In the genomic region with DNA sequence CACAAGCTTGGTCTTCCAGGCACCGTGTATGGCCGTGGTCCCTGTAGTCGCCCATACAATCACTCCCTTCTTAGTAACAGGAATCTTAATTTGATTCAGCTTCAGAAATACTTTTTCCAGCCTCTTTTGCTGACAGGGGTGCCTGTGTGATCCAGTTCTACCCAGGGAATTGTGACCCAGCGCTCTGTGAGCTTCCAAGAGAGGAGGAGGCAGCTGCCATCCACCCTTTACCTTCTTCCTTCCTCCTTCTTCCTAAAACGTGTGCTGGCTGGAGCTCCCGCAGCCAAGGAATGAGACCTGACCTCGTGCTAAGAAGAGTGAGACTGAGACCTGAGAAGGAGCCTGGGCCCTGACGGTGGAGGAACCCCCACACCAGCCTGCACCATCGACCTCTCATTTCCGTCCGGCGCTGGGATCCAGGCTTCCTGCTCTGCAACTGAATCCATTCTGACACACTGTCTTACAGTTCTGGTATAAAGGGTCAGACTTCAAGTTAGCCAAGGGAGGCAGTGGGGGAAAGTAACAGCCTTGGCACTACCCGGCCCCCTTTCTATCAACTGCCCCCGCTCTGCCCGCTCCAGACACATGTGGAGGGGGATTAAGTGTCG, we compare ENCODE assay signal across 9 cellular contexts. TPM values are rescaled to one million over a fixed set of nuclear protein-coding genes. Genes with fewer than 3 reads are reported as not detected.
DNase-seq lines count a peak whose midpoint lies in the region; ATAC-seq, FAIRE-seq and TF ChIP-seq lines count a peak whose summit lies in the region.
"Had no signal": no experiment of that assay in that cellular context is flagged by ENCODE, and none has a peak within 500 bp of the region (broad histone marks: within the 10 kb centered on the region; RNA-seq: fewer than 3 reads in every experiment).

No MANE protein-coding gene starts in this region.

- peak; percentile 57 for DNase-seq in activated CD8-positive, alpha-beta memory T cell treated with anti-CD3 and anti-CD28 coated beads for 24 hours
- no peak for DNase-seq in activated CD8-positive, alpha-beta memory T cell treated with anti-CD3 and anti-CD28 coated beads, Interleukin-2, amount 50 U/mL, for 4 hours
- peak; percentile 79 for DNase-seq in dermis blood vessel endothelial cell
- peak; percentile 40 for DNase-seq in myocyte (ENCODE audit: low read depth)
- DNase-seq in transverse colon: no peak
- no peak for DNase-seq in GM12891 (ENCODE audit: insufficient read length, low spot score)
- no peak for DNase-seq in NCI-H82 (lab: John Stamatoyannopoulos, UW)

- intact Hi-C loops in transverse colon (cut with DNase I; ENCODE audit: low total_unique reads): no loop called here

- peaks cover 25 to 32% (median 26%) of the 10 kb centered on the region in 4 donors for H3K4me1 ChIP-seq in transverse colon

- ATAC-seq in GM21367 (IDR thresholded peaks at IDR 0.05; ENCODE audit: unreplicated experiment): no peak

- TF ChIP-seq EP300 in transverse colon (IDR thresholded peaks at IDR 0.05; ENCODE audit: low read depth): no peak

- TF ChIP-seq POLR2A in transverse colon (IDR thresholded peaks at IDR 0.05): no peak
- no peak for TF ChIP-seq POLR2A in GM12891 (IDR thresholded peaks at IDR 0.05; ENCODE audit: low read depth, low read length)

- peaks cover 0 to 12% (median 3%) of the 10 kb centered on the region in 4 donors for H3K36me3 ChIP-seq in transverse colon

- no peak overlapping the region for H3K4me3 ChIP-seq in transverse colon

- no peak for TF ChIP-seq CTCF in transverse colon (IDR thresholded peaks at IDR 0.05)

- in situ Hi-C loops in transverse colon (cut with MboI; ENCODE audit: low pct_ligation_motif_present in 1 of 4, low pct_unique_long_range_greater_than_20kb in 1 of 4, low sequenced_read_pairs in 3 of 4): loop anchor here in 1 of 4 donors (10.0 kb wide), 1 partner anchor 58 kb away; no protein-coding TSS in a partner anchor

- H3K27ac ChIP-seq in transverse colon: peak overlapping the region; percentile 71 to 83 (median 80)

- no peaks in the 10 kb centered on the region for H3K27me3 ChIP-seq in transverse colon

- H3K9me3 ChIP-seq in transverse colon: no peaks in the 10 kb centered on the region

- FAIRE-seq in GM12891 (lab: Jason Lieb, UNC): no peak

- 65 to 76% methylated on average over 4 to 16 of the region's 16 CpGs for WGBS in transverse colon (ENCODE audit: low coverage in 1 of 2), 2 donors

TF ChIP-seq in GM12891, 5 proteins besides CTCF, POLR2A, EP300 and RAD21:
- TF ChIP-seq SPI1 (IDR thresholded peaks at IDR 0.05; ENCODE audit: low read depth, low read length): no peak
- no peak for TF ChIP-seq POU2F2 (IDR thresholded peaks at IDR 0.05; ENCODE audit: low read depth, low read length)
- no peak for TF ChIP-seq POLR2AphosphoS5 (IDR thresholded peaks at IDR 0.05; ENCODE audit: low read depth, low read length)
- TF ChIP-seq PAX5 (IDR thresholded peaks at IDR 0.05; ENCODE audit: insufficient read depth, low read length, severe bottlenecking): no peak
- no peak for TF ChIP-seq TAF1 (IDR thresholded peaks at IDR 0.05; ENCODE audit: low read depth, low read length)

RNA-seq across cellular contexts. Expression of gene MGAT1, which starts 16.1 kb away (rescaled TPM):
- total RNA-seq in dermis blood vessel endothelial cell (124 and 164 TPM in 2 replicates), myocyte (120 and 152 TPM in 2 replicates), transverse colon (100 to 1,000 TPM in 3 of 4 donors, 10 to 100 TPM in 1; 98.5 to 131 (median 114) TPM)
- polyA plus RNA-seq in myocyte (2012): 118 TPM
- 67.1 TPM for polyA plus RNA-seq in GM12891 (2012; ENCODE audit: low read depth, missing spikeins)

RNA-seq across cellular contexts. Expression of gene OR2Y1, which starts 46.6 kb away (rescaled TPM):
- total RNA-seq in dermis blood vessel endothelial cell: not detected in 2 replicates
- not detected in 2 replicates for total RNA-seq in myocyte
- not detected for polyA plus RNA-seq in myocyte (2012)
- total RNA-seq in transverse colon: not detected
- polyA plus RNA-seq in GM12891 (2012; ENCODE audit: low read depth, missing spikeins): not detected
- polyA plus RNA-seq: adipose tissue had no signal

Comparison
In these comparisons a context has a peak if more than half of its experiments do, and no peak if none do; other contexts are left out.
1. DNase-seq: peak in activated CD8-positive, alpha-beta memory T cell treated with anti-CD3 and anti-CD28 coated beads for 24 hours (single experiment), dermis blood vessel endothelial cell (single experiment) and myocyte (single experiment); none in activated CD8-positive, alpha-beta memory T cell treated with anti-CD3 and anti-CD28 coated beads, Interleukin-2, amount 50 U/mL, for 4 hours (single experiment), transverse colon (single experiment), GM12891 (single experiment) and NCI-H82 (single experiment).